11 cellular contexts compared by ENCODE assay signal in the genomic region with DNA sequence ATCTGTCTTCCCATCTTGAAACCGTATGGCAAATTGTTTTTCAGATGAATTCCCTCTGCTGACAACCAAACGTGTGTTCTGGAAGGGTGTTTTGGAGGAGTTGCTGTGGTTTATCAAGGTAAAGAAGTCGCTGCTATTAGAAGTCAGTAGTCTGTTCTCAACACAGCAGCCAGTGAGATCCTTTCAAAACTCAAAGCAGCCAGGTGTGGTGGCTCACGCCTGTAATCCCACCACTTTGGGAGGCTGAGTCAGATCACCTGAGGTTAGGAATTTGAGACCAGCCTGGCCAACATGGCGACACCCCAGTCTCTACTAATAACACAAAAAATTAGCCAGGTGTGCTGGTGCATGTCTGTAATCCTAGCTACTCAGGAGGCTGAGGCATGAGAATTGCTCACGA. TPM values are rescaled to one million over a fixed set of nuclear protein-coding genes. Genes with fewer than 3 reads are reported as not detected.
A peak's percentile ranks its signal among the peaks of the same experiment; 100 is the strongest.
DNase-seq lines count a peak whose midpoint lies in the region; ATAC-seq and TF ChIP-seq lines count a peak whose summit lies in the region.
"Had no signal": no experiment of that assay in that cellular context is flagged by ENCODE, and none has a peak within 500 bp of the region (broad histone marks: within the 10 kb centered on the region; RNA-seq: fewer than 3 reads in every experiment).

No MANE protein-coding gene starts in this region.

- H3K27ac ChIP-seq in CD4-positive, CD25-positive, alpha-beta regulatory T cell (ENCODE audit: insufficient read depth, low read length, poor library complexity, severe bottlenecking) = no peak overlapping the region
- no peak overlapping the region for H3K27ac ChIP-seq in GM23338 (ENCODE audit: low read depth)
- H3K27ac ChIP-seq: PC-9 had no signal

- H2AFZ ChIP-seq in GM23338 = no peak overlapping the region

- no peaks in the 10 kb centered on the region for H3K9me2 ChIP-seq in GM23338 (ENCODE audit: insufficient read depth)

- H4K20me1 ChIP-seq in GM23338 (replicated peaks; ENCODE audit: insufficient read depth) = peaks cover 4% of the 10 kb centered on the region; the same call in 1 of the 2 replicates

- H3K9me3 ChIP-seq in CD4-positive, CD25-positive, alpha-beta regulatory T cell (ENCODE audit: control insufficient read depth in 2 of 2, low read length in 2 of 2) = no peaks in the 10 kb centered on the region

- H3K9me3 Mint-ChIP-seq in CD4-positive, CD25-positive, alpha-beta regulatory T cell = peaks cover 0 to 4% (median 2%) of the 10 kb centered on the region in 7 donors
- peaks cover 15% of the 10 kb centered on the region for H3K9me3 Mint-ChIP-seq in GM23338
- H3K9me3 Mint-ChIP-seq in activated CD4-positive, alpha-beta memory T cell treated with anti-CD3 and anti-CD28 coated beads, Interleukin-2, amount 10 ng/mL, durations not matched to agents 7 days and 5 days = peaks cover 6% of the 10 kb centered on the region
- peaks cover 12% of the 10 kb centered on the region for H3K9me3 Mint-ChIP-seq in mesothelial cell of epicardium

- H3K36me3 Mint-ChIP-seq in CD4-positive, CD25-positive, alpha-beta regulatory T cell = peaks cover 6% of the 10 kb centered on the region
- H3K36me3 Mint-ChIP-seq in GM23338 (ENCODE audit: low read depth) (peaks cover 61% of the 10 kb centered on the region), mesothelial cell of epicardium (peaks cover 24% of the 10 kb centered on the region)
- peaks cover 58% of the 10 kb centered on the region for H3K36me3 Mint-ChIP-seq in activated CD4-positive, alpha-beta memory T cell treated with anti-CD3 and anti-CD28 coated beads, Interleukin-2, amount 10 ng/mL, durations not matched to agents 7 days and 5 days (ENCODE audit: low read depth)

- DNase-seq in CD4-positive, CD25-positive, alpha-beta regulatory T cell = no peak
- DNase-seq in GM23338 (ENCODE audit: low spot score) (no peak), mesothelial cell of epicardium (ENCODE audit: low spot score in 2 of 2, unreplicated experiment in 2 of 2) (no peak), middle frontal gyrus (ENCODE audit: extremely low spot score, low spot score) (no peak), NCI-H146 (lab: John Stamatoyannopoulos, UW) (no peak), NCI-H2196 (lab: John Stamatoyannopoulos, UW; ENCODE audit: unreplicated experiment) (no peak)
- DNase-seq in activated CD4-positive, alpha-beta memory T cell treated with anti-CD3 and anti-CD28 coated beads, Interleukin-2, amount 10 ng/mL, durations not matched to agents 7 days and 5 days = no peak
- DNase-seq: MG63, NCI-H2171, PC-9 had no signal

- H3K4me3 ChIP-seq in CD4-positive, CD25-positive, alpha-beta regulatory T cell (ENCODE audit: low read depth, low read length) = peak overlapping the region; percentile 80
- H3K4me3 ChIP-seq in GM23338 = 0 out of 2 replicates have a peak overlapping the region, but pooled peaks have one; percentile 95

- H3F3A ChIP-seq in GM23338 (replicated peaks; ENCODE audit: low read depth) = peaks cover 14% of the 10 kb centered on the region

- no peaks in the 10 kb centered on the region for H3K27me3 Mint-ChIP-seq in CD4-positive, CD25-positive, alpha-beta regulatory T cell
- H3K27me3 Mint-ChIP-seq in GM23338 (ENCODE audit: insufficient read depth, low read depth, poor library complexity) (peaks cover 12% of the 10 kb centered on the region), mesothelial cell of epicardium (ENCODE audit: low read depth) (no peaks in the 10 kb centered on the region)
- H3K27me3 Mint-ChIP-seq in activated CD4-positive, alpha-beta memory T cell treated with anti-CD3 and anti-CD28 coated beads, Interleukin-2, amount 10 ng/mL, durations not matched to agents 7 days and 5 days = no peaks in the 10 kb centered on the region

- H3K36me3 ChIP-seq in CD4-positive, CD25-positive, alpha-beta regulatory T cell (ENCODE audit: control insufficient read depth, insufficient read depth, low read length) = no peaks in the 10 kb centered on the region
- H3K36me3 ChIP-seq in GM23338 (ENCODE audit: insufficient read depth) = peaks cover 13% of the 10 kb centered on the region

- H3K27me3 ChIP-seq in CD4-positive, CD25-positive, alpha-beta regulatory T cell (ENCODE audit: control insufficient read depth, insufficient read depth, low read length) = no peaks in the 10 kb centered on the region
- H3K27me3 ChIP-seq in GM23338 (ENCODE audit: insufficient read depth) = no peaks in the 10 kb centered on the region
- H3K27me3 ChIP-seq: MG63 had no signal

- no peak overlapping the region for H3K4me2 ChIP-seq in GM23338

- TF ChIP-seq CTCF in GM23338 (conservative IDR thresholded peaks at IDR 0.05; ENCODE audit: low read depth in 2 of 2) (no peak), mesothelial cell of epicardium (IDR thresholded peaks at IDR 0.05; ENCODE audit: unreplicated experiment) (no peak)

- peaks cover 11% of the 10 kb centered on the region for H3K4me1 ChIP-seq in CD4-positive, CD25-positive, alpha-beta regulatory T cell (ENCODE audit: control insufficient read depth, insufficient read depth, low read length, poor library complexity, severe bottlenecking)
- peaks cover 10% of the 10 kb centered on the region; the same call in 1 of the 2 replicates for H3K4me1 ChIP-seq in GM23338 (ENCODE audit: insufficient read depth)

- no peak for ATAC-seq in CD4-positive, CD25-positive, alpha-beta regulatory T cell (ENCODE audit: low read depth in 2 of 2)
- no peak for ATAC-seq in GM23338
- ATAC-seq: esophagus mucosa had no signal

- CTCF ChIA-PET in activated CD4-positive, alpha-beta memory T cell treated with anti-CD3 and anti-CD28 coated beads, Interleukin-2, amount 10 ng/mL, durations not matched to agents 7 days and 5 days (lab: Charles Lee) = interaction anchor here (1.1 to 3.3 kb wide), 3 partner anchors 23 to 171 kb away, joined by 3 to 16 read pairs (median 12); no protein-coding TSS in a partner anchor

- H3K79me2 ChIP-seq in GM23338 (replicated peaks; ENCODE audit: insufficient read depth) = peaks cover 41% of the 10 kb centered on the region

- POLR2A ChIA-PET in activated CD4-positive, alpha-beta memory T cell treated with anti-CD3 and anti-CD28 coated beads, Interleukin-2, amount 10 ng/mL, durations not matched to agents 7 days and 5 days (lab: Charles Lee) = interaction anchor here (1.0 to 5.5 kb wide), 8 partner anchors 11 to 392 kb away, joined by 3 to 144 read pairs (median 16); a partner anchor contains a TSS

- H3K4me3 Mint-ChIP-seq in CD4-positive, CD25-positive, alpha-beta regulatory T cell = peak overlapping the region; percentile 88 to 93 (median 91)
- H3K4me3 Mint-ChIP-seq in GM23338 = peak overlapping the region; percentile 94
- peak overlapping the region; percentile 97 for H3K4me3 Mint-ChIP-seq in activated CD4-positive, alpha-beta memory T cell treated with anti-CD3 and anti-CD28 coated beads, Interleukin-2, amount 10 ng/mL, durations not matched to agents 7 days and 5 days
- H3K4me3 Mint-ChIP-seq in mesothelial cell of epicardium = peak overlapping the region; percentile 80

- H3K4me1 Mint-ChIP-seq in CD4-positive, CD25-positive, alpha-beta regulatory T cell = peaks cover 2 to 14% (median 6%) of the 10 kb centered on the region in 4 donors
- peaks cover 28% of the 10 kb centered on the region for H3K4me1 Mint-ChIP-seq in GM23338
- H3K4me1 Mint-ChIP-seq in activated CD4-positive, alpha-beta memory T cell treated with anti-CD3 and anti-CD28 coated beads, Interleukin-2, amount 10 ng/mL, durations not matched to agents 7 days and 5 days = peaks cover 44% of the 10 kb centered on the region
- peaks cover 16% of the 10 kb centered on the region for H3K4me1 Mint-ChIP-seq in mesothelial cell of epicardium

- peak overlapping the region; percentile 42 to 74 (median 58) for H3K27ac Mint-ChIP-seq in CD4-positive, CD25-positive, alpha-beta regulatory T cell
- H3K27ac Mint-ChIP-seq in GM23338 (no peak overlapping the region), mesothelial cell of epicardium (no peak overlapping the region)
- peak overlapping the region; percentile 89 for H3K27ac Mint-ChIP-seq in activated CD4-positive, alpha-beta memory T cell treated with anti-CD3 and anti-CD28 coated beads, Interleukin-2, amount 10 ng/mL, durations not matched to agents 7 days and 5 days

TF ChIP-seq in GM23338, 12 proteins besides CTCF, POLR2A, EP300 and RAD21:
- TF ChIP-seq, protein P1, sequence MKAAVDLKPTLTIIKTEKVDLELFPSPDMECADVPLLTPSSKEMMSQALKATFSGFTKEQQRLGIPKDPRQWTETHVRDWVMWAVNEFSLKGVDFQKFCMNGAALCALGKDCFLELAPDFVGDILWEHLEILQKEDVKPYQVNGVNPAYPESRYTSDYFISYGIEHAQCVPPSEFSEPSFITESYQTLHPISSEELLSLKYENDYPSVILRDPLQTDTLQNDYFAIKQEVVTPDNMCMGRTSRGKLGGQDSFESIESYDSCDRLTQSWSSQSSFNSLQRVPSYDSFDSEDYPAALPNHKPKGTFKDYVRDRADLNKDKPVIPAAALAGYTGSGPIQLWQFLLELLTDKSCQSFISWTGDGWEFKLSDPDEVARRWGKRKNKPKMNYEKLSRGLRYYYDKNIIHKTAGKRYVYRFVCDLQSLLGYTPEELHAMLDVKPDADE (IDR thresholded peaks at IDR 0.05) = no peak

RNA-seq across cellular contexts. Expression of a gene that starts 2.1 kb away (rescaled TPM):
- 7.3 TPM for total RNA-seq in CD4-positive, CD25-positive, alpha-beta regulatory T cell
- 10 to 100 TPM in 2 of 4 donors, 1 to 10 TPM in 2; 4.9 to 14.4 (median 10.1) TPM for polyA plus RNA-seq in CD4-positive, CD25-positive, alpha-beta regulatory T cell
- total RNA-seq in GM23338 (2014; rRNA removed; shearing (Covaris generic)) = 52.9 and 60.5 TPM in 2 replicates
- polyA plus RNA-seq in GM23338 (2016; fragmentation: Nextera tagmentation; extraction: Ambion mirVana) = 62.9 and 72.3 TPM in 2 replicates
- 100 to 1,000 TPM; 279 to 288 TPM for total RNA-seq in activated CD4-positive, alpha-beta memory T cell treated with anti-CD3 and anti-CD28 coated beads, Interleukin-2, amount 10 ng/mL, durations not matched to agents 7 days and 5 days
- total RNA-seq in mesothelial cell of epicardium = 54.0 to 60.8 TPM (median 55.4 TPM) in 3 replicates

RNA-seq across cellular contexts. Expression of a gene that starts 52.8 kb away (rescaled TPM):
- total RNA-seq in CD4-positive, CD25-positive, alpha-beta regulatory T cell = 58.4 TPM
- polyA plus RNA-seq in CD4-positive, CD25-positive, alpha-beta regulatory T cell = 10 to 100 TPM in 1 of 4 donors, 1 to 10 TPM in 3; 6.1 to 12.0 (median 9.6) TPM
- total RNA-seq in GM23338 (2014; rRNA removed; shearing (Covaris generic)) = 20.5 and 36.4 TPM in 2 replicates
- polyA plus RNA-seq in GM23338 (2016; fragmentation: Nextera tagmentation; extraction: Ambion mirVana) = 30.1 and 32.0 TPM in 2 replicates
- total RNA-seq in activated CD4-positive, alpha-beta memory T cell treated with anti-CD3 and anti-CD28 coated beads, Interleukin-2, amount 10 ng/mL, durations not matched to agents 7 days and 5 days = 10 to 100 TPM; 65.3 to 67.1 TPM
- total RNA-seq in mesothelial cell of epicardium = 69.5 to 77.1 TPM (median 71.6 TPM) in 3 replicates

Comparison
In these comparisons a context has a peak if more than half of its experiments do, and no peak if none do; other contexts are left out.
1. H3K27ac Mint-ChIP-seq: peak in CD4-positive, CD25-positive, alpha-beta regulatory T cell (3 of 3) and activated CD4-positive, alpha-beta memory T cell treated with anti-CD3 and anti-CD28 coated beads, Interleukin-2, amount 10 ng/mL, durations not matched to agents 7 days and 5 days (single experiment); none in GM23338 (single experiment) and mesothelial cell of epicardium (single experiment).
2. Peak in every context shown above with its lines, with median percentiles within 50 percentile points of each other: H3K4me3 Mint-ChIP-seq.